Comparison of ENCODE assay signal across 1 cellular context in the genomic region with DNA sequence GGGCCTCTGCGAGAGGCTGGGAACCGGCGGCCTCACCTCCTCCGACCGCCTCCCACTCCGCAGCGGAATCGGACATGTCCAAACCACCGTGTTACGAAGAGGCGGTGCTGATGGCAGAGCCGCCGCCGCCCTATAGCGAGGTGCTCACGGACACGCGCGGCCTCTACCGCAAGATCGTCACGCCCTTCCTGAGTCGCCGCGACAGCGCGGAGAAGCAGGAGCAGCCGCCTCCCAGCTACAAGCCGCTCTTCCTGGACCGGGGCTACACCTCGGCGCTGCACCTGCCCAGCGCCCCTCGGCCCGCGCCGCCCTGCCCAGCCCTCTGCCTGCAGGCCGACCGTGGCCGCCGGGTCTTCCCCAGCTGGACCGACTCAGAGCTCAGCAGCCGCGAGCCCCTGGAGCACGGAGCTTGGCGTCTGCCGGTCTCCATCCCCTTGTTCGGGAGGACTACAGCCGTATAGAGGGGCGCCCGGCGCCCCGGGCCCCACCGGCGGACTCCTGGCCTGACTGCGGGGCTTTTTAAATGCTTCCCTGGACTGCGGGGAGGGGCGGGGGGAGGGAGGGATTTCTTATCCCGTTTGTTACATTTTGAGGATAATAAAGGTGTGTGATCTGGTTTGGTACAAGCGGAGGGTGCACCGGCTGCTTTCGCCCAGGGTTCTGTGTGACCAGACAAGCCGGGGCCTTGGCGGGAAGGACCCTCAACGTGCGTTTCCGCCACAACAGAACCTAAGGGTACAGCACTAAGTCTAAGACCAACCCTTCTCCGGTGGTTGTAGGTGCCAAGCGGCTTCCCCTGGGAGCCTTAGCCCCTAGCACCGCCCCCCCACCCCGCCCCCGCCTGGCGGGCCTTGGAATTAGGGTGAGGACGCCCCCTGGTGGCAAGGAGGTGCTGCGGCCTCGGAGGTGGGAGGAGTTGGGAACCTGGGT.
A peak's percentile ranks its signal among the peaks of the same experiment; 100 is the strongest.
TF ChIP-seq lines count a peak whose summit lies in the region.

No MANE protein-coding gene starts in this region.

TF ChIP-seq in WTC11, 78 proteins besides CTCF, POLR2A, EP300 and RAD21 (continued from another document):
- TF ChIP-seq, protein P1, sequence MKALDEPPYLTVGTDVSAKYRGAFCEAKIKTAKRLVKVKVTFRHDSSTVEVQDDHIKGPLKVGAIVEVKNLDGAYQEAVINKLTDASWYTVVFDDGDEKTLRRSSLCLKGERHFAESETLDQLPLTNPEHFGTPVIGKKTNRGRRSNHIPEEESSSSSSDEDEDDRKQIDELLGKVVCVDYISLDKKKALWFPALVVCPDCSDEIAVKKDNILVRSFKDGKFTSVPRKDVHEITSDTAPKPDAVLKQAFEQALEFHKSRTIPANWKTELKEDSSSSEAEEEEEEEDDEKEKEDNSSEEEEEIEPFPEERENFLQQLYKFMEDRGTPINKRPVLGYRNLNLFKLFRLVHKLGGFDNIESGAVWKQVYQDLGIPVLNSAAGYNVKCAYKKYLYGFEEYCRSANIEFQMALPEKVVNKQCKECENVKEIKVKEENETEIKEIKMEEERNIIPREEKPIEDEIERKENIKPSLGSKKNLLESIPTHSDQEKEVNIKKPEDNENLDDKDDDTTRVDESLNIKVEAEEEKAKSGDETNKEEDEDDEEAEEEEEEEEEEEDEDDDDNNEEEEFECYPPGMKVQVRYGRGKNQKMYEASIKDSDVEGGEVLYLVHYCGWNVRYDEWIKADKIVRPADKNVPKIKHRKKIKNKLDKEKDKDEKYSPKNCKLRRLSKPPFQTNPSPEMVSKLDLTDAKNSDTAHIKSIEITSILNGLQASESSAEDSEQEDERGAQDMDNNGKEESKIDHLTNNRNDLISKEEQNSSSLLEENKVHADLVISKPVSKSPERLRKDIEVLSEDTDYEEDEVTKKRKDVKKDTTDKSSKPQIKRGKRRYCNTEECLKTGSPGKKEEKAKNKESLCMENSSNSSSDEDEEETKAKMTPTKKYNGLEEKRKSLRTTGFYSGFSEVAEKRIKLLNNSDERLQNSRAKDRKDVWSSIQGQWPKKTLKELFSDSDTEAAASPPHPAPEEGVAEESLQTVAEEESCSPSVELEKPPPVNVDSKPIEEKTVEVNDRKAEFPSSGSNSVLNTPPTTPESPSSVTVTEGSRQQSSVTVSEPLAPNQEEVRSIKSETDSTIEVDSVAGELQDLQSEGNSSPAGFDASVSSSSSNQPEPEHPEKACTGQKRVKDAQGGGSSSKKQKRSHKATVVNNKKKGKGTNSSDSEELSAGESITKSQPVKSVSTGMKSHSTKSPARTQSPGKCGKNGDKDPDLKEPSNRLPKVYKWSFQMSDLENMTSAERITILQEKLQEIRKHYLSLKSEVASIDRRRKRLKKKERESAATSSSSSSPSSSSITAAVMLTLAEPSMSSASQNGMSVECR (CRISPR knock-in tag; IDR thresholded peaks at IDR 0.05; ENCODE audit: borderline replicate concordance): peak; percentile 77; the same call in 1 of the 2 replicates
- peak; percentile 77 for TF ChIP-seq PRRX2 (CRISPR knock-in tag; IDR thresholded peaks at IDR 0.05)
- TF ChIP-seq SMAD3 (CRISPR knock-in tag; IDR thresholded peaks at IDR 0.05; ENCODE audit: borderline replicate concordance): peak; percentile 14; the same call in 1 of the 2 replicates
- TF ChIP-seq ZNF416 (CRISPR knock-in tag; IDR thresholded peaks at IDR 0.05): peak; percentile 96
- TF ChIP-seq EMX1 (CRISPR knock-in tag; IDR thresholded peaks at IDR 0.05): peak; percentile 92
- TF ChIP-seq, protein P2, sequence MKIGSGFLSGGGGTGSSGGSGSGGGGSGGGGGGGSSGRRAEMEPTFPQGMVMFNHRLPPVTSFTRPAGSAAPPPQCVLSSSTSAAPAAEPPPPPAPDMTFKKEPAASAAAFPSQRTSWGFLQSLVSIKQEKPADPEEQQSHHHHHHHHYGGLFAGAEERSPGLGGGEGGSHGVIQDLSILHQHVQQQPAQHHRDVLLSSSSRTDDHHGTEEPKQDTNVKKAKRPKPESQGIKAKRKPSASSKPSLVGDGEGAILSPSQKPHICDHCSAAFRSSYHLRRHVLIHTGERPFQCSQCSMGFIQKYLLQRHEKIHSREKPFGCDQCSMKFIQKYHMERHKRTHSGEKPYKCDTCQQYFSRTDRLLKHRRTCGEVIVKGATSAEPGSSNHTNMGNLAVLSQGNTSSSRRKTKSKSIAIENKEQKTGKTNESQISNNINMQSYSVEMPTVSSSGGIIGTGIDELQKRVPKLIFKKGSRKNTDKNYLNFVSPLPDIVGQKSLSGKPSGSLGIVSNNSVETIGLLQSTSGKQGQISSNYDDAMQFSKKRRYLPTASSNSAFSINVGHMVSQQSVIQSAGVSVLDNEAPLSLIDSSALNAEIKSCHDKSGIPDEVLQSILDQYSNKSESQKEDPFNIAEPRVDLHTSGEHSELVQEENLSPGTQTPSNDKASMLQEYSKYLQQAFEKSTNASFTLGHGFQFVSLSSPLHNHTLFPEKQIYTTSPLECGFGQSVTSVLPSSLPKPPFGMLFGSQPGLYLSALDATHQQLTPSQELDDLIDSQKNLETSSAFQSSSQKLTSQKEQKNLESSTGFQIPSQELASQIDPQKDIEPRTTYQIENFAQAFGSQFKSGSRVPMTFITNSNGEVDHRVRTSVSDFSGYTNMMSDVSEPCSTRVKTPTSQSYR (CRISPR knock-in tag; IDR thresholded peaks at IDR 0.05): peak; percentile 1; the same call in 1 of the 2 replicates
- TF ChIP-seq CREM (CRISPR knock-in tag; IDR thresholded peaks at IDR 0.05): peak; percentile 60
- peak; percentile 17; the same call in 1 of the 2 replicates for TF ChIP-seq ETV6 (CRISPR knock-in tag; IDR thresholded peaks at IDR 0.05)
- TF ChIP-seq, protein P3, sequence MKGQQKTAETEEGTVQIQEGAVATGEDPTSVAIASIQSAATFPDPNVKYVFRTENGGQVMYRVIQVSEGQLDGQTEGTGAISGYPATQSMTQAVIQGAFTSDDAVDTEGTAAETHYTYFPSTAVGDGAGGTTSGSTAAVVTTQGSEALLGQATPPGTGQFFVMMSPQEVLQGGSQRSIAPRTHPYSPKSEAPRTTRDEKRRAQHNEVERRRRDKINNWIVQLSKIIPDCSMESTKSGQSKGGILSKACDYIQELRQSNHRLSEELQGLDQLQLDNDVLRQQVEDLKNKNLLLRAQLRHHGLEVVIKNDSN (CRISPR knock-in tag; IDR thresholded peaks at IDR 0.05): peak; percentile 51; the same call in 1 of the 2 replicates
- TF ChIP-seq CBFB (CRISPR knock-in tag; IDR thresholded peaks at IDR 0.05; ENCODE audit: low read depth): 0 out of 2 replicates have a peak, but pooled peaks have one; percentile 7
- TF ChIP-seq SP1 (CRISPR knock-in tag; conservative IDR thresholded peaks at IDR 0.05): peak; percentile 52; the same call in 1 of the 2 replicates
- peak; percentile 91 for TF ChIP-seq NFATC4 (CRISPR knock-in tag; IDR thresholded peaks at IDR 0.05)
- TF ChIP-seq, protein P4, sequence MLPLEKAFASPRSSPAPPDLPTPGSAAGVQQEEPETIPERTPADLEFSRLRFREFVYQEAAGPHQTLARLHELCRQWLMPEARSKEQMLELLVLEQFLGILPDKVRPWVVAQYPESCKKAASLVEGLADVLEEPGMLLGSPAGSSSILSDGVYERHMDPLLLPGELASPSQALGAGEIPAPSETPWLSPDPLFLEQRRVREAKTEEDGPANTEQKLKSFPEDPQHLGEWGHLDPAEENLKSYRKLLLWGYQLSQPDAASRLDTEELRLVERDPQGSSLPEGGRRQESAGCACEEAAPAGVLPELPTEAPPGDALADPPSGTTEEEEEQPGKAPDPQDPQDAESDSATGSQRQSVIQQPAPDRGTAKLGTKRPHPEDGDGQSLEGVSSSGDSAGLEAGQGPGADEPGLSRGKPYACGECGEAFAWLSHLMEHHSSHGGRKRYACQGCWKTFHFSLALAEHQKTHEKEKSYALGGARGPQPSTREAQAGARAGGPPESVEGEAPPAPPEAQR (CRISPR knock-in tag; IDR thresholded peaks at IDR 0.05): no peak
- TF ChIP-seq, protein P5, sequence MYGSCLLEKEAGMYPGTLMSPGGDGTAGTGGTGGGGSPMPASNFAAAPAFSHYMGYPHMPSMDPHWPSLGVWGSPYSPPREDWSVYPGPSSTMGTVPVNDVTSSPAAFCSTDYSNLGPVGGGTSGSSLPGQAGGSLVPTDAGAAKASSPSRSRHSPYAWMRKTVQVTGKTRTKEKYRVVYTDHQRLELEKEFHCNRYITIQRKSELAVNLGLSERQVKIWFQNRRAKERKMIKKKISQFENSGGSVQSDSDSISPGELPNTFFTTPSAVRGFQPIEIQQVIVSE (CRISPR knock-in tag; IDR thresholded peaks at IDR 0.05; ENCODE audit: borderline replicate concordance): peak; percentile 59; the same call in 1 of the 2 replicates
- peak; percentile 75; the same call in 1 of the 2 replicates for TF ChIP-seq JUN (CRISPR knock-in tag; IDR thresholded peaks at IDR 0.05)
- TF ChIP-seq, protein P6, sequence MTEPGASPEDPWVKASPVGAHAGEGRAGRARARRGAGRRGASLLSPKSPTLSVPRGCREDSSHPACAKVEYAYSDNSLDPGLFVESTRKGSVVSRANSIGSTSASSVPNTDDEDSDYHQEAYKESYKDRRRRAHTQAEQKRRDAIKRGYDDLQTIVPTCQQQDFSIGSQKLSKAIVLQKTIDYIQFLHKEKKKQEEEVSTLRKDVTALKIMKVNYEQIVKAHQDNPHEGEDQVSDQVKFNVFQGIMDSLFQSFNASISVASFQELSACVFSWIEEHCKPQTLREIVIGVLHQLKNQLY (CRISPR knock-in tag; IDR thresholded peaks at IDR 0.05): no peak; the same call in 1 of the 2 replicates
- peak; percentile 73; the same call in 1 of the 2 replicates for TF ChIP-seq ZNF671 (CRISPR knock-in tag; IDR thresholded peaks at IDR 0.05)
- TF ChIP-seq, protein P7, sequence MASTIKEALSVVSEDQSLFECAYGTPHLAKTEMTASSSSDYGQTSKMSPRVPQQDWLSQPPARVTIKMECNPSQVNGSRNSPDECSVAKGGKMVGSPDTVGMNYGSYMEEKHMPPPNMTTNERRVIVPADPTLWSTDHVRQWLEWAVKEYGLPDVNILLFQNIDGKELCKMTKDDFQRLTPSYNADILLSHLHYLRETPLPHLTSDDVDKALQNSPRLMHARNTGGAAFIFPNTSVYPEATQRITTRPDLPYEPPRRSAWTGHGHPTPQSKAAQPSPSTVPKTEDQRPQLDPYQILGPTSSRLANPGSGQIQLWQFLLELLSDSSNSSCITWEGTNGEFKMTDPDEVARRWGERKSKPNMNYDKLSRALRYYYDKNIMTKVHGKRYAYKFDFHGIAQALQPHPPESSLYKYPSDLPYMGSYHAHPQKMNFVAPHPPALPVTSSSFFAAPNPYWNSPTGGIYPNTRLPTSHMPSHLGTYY (CRISPR knock-in tag; IDR thresholded peaks at IDR 0.05): no peak
- 0 out of 2 replicates have a peak, but pooled peaks have one; percentile 12 for TF ChIP-seq ZBTB21 (CRISPR knock-in tag; IDR thresholded peaks at IDR 0.05; ENCODE audit: borderline replicate concordance)
- TF ChIP-seq NFYB (CRISPR knock-in tag; conservative IDR thresholded peaks at IDR 0.05; ENCODE audit: low read depth): no peak
- TF ChIP-seq, protein P8, sequence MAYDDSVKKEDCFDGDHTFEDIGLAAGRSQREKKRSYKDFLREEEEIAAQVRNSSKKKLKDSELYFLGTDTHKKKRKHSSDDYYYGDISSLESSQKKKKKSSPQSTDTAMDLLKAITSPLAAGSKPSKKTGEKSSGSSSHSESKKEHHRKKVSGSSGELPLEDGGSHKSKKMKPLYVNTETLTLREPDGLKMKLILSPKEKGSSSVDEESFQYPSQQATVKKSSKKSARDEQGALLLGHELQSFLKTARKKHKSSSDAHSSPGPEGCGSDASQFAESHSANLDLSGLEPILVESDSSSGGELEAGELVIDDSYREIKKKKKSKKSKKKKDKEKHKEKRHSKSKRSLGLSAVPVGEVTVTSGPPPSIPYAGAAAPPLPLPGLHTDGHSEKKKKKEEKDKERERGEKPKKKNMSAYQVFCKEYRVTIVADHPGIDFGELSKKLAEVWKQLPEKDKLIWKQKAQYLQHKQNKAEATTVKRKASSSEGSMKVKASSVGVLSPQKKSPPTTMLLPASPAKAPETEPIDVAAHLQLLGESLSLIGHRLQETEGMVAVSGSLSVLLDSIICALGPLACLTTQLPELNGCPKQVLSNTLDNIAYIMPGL (CRISPR knock-in tag; IDR thresholded peaks at IDR 0.05): peak; percentile 31; the same call in 1 of the 2 replicates
- peak; percentile 81; the same call in 1 of the 2 replicates for TF ChIP-seq ELF4 (CRISPR knock-in tag; IDR thresholded peaks at IDR 0.05; ENCODE audit: low read depth)
- no peak for TF ChIP-seq ATF1 (CRISPR knock-in tag; IDR thresholded peaks at IDR 0.05)
- TF ChIP-seq, protein P9, sequence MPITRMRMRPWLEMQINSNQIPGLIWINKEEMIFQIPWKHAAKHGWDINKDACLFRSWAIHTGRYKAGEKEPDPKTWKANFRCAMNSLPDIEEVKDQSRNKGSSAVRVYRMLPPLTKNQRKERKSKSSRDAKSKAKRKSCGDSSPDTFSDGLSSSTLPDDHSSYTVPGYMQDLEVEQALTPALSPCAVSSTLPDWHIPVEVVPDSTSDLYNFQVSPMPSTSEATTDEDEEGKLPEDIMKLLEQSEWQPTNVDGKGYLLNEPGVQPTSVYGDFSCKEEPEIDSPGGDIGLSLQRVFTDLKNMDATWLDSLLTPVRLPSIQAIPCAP (CRISPR knock-in tag; IDR thresholded peaks at IDR 0.05): peak; percentile 11; the same call in 1 of the 2 replicates
- TF ChIP-seq, protein P10, sequence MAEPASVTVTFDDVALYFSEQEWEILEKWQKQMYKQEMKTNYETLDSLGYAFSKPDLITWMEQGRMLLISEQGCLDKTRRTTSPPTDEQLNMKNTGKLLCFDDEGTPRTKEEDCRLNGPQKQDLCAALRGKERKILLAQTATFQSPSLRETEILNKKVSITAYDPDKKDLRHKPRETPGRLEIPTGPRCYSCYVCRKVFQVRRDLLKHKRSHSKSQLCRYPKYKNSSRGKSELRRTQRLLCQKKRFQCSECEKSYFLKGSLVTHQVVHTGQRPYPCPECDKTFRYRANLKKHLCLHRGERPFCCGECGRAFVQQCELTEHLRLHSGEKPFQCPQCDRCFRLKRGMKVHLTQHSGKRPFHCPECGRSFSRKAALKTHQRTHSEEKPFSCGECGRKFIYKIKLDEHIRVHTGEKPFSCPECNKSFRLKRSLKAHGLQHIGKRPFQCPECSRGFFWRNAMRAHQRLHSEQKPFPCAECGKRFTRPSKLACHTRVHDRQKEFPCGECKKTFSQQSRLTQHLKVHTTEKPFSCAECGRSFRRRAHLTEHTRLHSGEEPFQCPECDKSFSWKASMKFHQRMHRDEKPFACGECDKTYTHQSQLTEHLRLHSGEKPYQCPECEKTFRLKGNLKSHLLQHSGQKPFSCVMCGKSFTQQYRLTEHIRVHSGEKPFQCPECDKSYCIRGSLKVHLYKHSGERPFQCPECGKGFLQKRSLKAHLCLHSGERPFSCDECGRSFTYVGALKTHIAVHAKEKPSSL (CRISPR knock-in tag; conservative IDR thresholded peaks at IDR 0.05): peak; percentile 72; the same call in 1 of the 2 replicates
- TF ChIP-seq, protein P11, sequence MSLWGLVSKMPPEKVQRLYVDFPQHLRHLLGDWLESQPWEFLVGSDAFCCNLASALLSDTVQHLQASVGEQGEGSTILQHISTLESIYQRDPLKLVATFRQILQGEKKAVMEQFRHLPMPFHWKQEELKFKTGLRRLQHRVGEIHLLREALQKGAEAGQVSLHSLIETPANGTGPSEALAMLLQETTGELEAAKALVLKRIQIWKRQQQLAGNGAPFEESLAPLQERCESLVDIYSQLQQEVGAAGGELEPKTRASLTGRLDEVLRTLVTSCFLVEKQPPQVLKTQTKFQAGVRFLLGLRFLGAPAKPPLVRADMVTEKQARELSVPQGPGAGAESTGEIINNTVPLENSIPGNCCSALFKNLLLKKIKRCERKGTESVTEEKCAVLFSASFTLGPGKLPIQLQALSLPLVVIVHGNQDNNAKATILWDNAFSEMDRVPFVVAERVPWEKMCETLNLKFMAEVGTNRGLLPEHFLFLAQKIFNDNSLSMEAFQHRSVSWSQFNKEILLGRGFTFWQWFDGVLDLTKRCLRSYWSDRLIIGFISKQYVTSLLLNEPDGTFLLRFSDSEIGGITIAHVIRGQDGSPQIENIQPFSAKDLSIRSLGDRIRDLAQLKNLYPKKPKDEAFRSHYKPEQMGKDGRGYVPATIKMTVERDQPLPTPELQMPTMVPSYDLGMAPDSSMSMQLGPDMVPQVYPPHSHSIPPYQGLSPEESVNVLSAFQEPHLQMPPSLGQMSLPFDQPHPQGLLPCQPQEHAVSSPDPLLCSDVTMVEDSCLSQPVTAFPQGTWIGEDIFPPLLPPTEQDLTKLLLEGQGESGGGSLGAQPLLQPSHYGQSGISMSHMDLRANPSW (CRISPR knock-in tag; conservative IDR thresholded peaks at IDR 0.05; ENCODE audit: low read depth): no peak
